9 cellular contexts compared by ENCODE assay signal in the genomic region with DNA sequence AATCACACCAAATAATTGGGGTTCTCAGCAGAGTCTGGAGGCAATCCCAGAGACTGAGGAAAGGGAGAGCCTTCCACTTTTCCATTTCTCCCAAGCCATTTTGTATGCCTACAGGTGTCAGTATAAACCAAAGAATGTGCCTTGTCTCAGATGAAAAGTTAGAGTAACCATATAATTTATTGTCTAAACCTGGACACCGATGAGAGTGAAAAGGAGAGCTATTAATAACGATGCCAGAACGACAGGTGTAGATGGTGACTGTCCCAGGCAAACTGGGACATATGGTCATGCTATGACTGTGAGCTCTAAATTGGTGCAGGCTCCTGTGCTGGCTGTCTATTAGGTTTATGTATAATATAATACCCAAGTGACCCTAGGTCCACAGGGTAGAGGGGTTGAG.
DNase-seq lines count a peak whose midpoint lies in the region; ATAC-seq and TF ChIP-seq lines count a peak whose summit lies in the region.
"Had no signal": no experiment of that assay in that cellular context is flagged by ENCODE, and none has a peak within 500 bp of the region (broad histone marks: within the 10 kb centered on the region; RNA-seq: fewer than 3 reads in every experiment).

No MANE protein-coding gene starts in this region.

- TF ChIP-seq CTCF in SK-N-SH (IDR thresholded peaks at IDR 0.05) (no peak; the same call in 1 of the 2 replicates), WERI-Rb-1 (IDR thresholded peaks at IDR 0.05; ENCODE audit: low read depth, low read length) (no peak), progenitor cell of endocrine pancreas (IDR thresholded peaks at IDR 0.05; ENCODE audit: unreplicated experiment) (no peak)

- no peaks in the 10 kb centered on the region for H4K20me1 ChIP-seq in SK-N-SH (ENCODE audit: insufficient read depth)

- H3K27me3 Mint-ChIP-seq in progenitor cell of endocrine pancreas: no peaks in the 10 kb centered on the region

- ATAC-seq in SK-N-SH treated with all-trans-retinoic acid at 6 μM for 48 hours (no peak), left lobe of liver (peak; percentile 79), GM18909 (IDR thresholded peaks at IDR 0.05; ENCODE audit: poor library complexity, unreplicated experiment) (no peak)

- no peaks in the 10 kb centered on the region; the same call in 1 of the 2 replicates for H3K9me3 ChIP-seq in SK-N-SH
- H3K9me3 ChIP-seq in WERI-Rb-1 (ENCODE audit: severe bottlenecking): no peaks in the 10 kb centered on the region
- peaks cover 3 to 6% of the 10 kb centered on the region in 2 donors for H3K9me3 ChIP-seq in stomach smooth muscle (ENCODE audit: control insufficient read depth in 2 of 2, low read length in 2 of 2)

- H3K4me1 ChIP-seq in SK-N-SH (ENCODE audit: control insufficient read depth in 1 of 2, insufficient read depth in 2 of 2, low read depth in 1 of 2, low read length in 1 of 2) (peaks cover 3 to 15% of the 10 kb centered on the region in 2 experiments; a peak in 2 of 4 replicates), stomach smooth muscle (ENCODE audit: control insufficient read depth, insufficient read depth, low read length) (peaks cover 37% of the 10 kb centered on the region)

- no peaks in the 10 kb centered on the region for H3K27me3 ChIP-seq in SK-N-SH (ENCODE audit: insufficient read depth)
- no peaks in the 10 kb centered on the region for H3K27me3 ChIP-seq in WERI-Rb-1 (ENCODE audit: insufficient read depth, low read depth, severe bottlenecking)
- H3K27me3 ChIP-seq in stomach smooth muscle (ENCODE audit: control insufficient read depth in 1 of 2, insufficient read depth in 2 of 2, low read length in 2 of 2): no peaks in the 10 kb centered on the region

- no peak overlapping the region for H3K27ac Mint-ChIP-seq in progenitor cell of endocrine pancreas

- 83% methylated on average over 3 of the region's 3 CpGs for WGBS in SK-N-SH (ENCODE audit: low lambda C conversion rate)

- H3K36me3 ChIP-seq in SK-N-SH (replicated peaks in 1 of 2; ENCODE audit: control insufficient read depth in 1 of 2, insufficient read depth in 2 of 2, low read length in 1 of 2) (no peaks in the 10 kb centered on the region), WERI-Rb-1 (no peaks in the 10 kb centered on the region), stomach smooth muscle (ENCODE audit: control insufficient read depth in 2 of 2, insufficient read depth in 2 of 2, low read length in 2 of 2) (no peaks in the 10 kb centered on the region)

- H3K9me2 ChIP-seq in SK-N-SH: no peaks in the 10 kb centered on the region

- no peak overlapping the region for H2AFZ ChIP-seq in SK-N-SH (ENCODE audit: low read depth)

- H3K27ac ChIP-seq in SK-N-SH (ENCODE audit: low read depth in 2 of 2, low read length in 1 of 2): no peak overlapping the region
- peak overlapping the region; percentile 74 for H3K27ac ChIP-seq in WERI-Rb-1
- peak overlapping the region; percentile 79 for H3K27ac ChIP-seq in stomach smooth muscle (ENCODE audit: low read length)

- no peak for DNase-seq in SK-N-SH
- DNase-seq in WERI-Rb-1: peak; percentile 33
- DNase-seq in left lobe of liver (ENCODE audit: low spot score): no peak
- DNase-seq in progenitor cell of endocrine pancreas (ENCODE audit: low spot score, unreplicated experiment): no peak
- DNase-seq in NCI-H1436 treated with DMSO at 0.1 percent for 48 hours (lab: John Stamatoyannopoulos, UW): no peak
- DNase-seq: stimulated activated CD4-positive, alpha-beta T cell treated with anti-CD3 and anti-CD28 coated beads, Interleukin-12 subunit alpha, Interleukin-12 subunit beta, amount 100 ng/mL, for 4 hours had no signal

- H3K4me3 Mint-ChIP-seq in progenitor cell of endocrine pancreas (ENCODE audit: low read depth): no peak overlapping the region

- no peak for TF ChIP-seq EP300 in SK-N-SH (IDR thresholded peaks at IDR 0.05; ENCODE audit: borderline replicate concordance in 1 of 2, low read depth in 1 of 2, low read length in 1 of 2)

- peaks cover 4% of the 10 kb centered on the region for H3K36me3 Mint-ChIP-seq in progenitor cell of endocrine pancreas (ENCODE audit: insufficient read depth)

- no peak overlapping the region for H3K9ac ChIP-seq in SK-N-SH
- H3K9ac ChIP-seq in stomach smooth muscle (ENCODE audit: low read length in 2 of 2): no peak overlapping the region

- POLR2A ChIA-PET in SK-N-SH (lab: Yijun Ruan, JAX): no interaction called here

- H3K4me1 Mint-ChIP-seq in progenitor cell of endocrine pancreas (ENCODE audit: low read depth): peaks cover 24% of the 10 kb centered on the region

- H3K79me2 ChIP-seq in SK-N-SH (ENCODE audit: insufficient read depth): no peaks in the 10 kb centered on the region

- CTCF ChIA-PET in SK-N-SH (lab: Yijun Ruan, JAX): interaction anchor here (1.0 kb wide), 1 partner anchor 13 kb away, joined by 3 read pairs; no protein-coding TSS in a partner anchor

- H3K4me3 ChIP-seq in SK-N-SH (ENCODE audit: low read depth in 2 of 2, low read length in 1 of 2): no peak overlapping the region
- no peak overlapping the region for H3K4me3 ChIP-seq in WERI-Rb-1 (ENCODE audit: low read depth, low read length)
- H3K4me3 ChIP-seq in stomach smooth muscle (ENCODE audit: low read length in 2 of 2): no peak overlapping the region

- no peaks in the 10 kb centered on the region for H3F3A ChIP-seq in SK-N-SH (replicated peaks; ENCODE audit: insufficient read depth)

- TF ChIP-seq RAD21 in SK-N-SH (IDR thresholded peaks at IDR 0.05; ENCODE audit: low read length): peak; percentile 23; the same call in 1 of the 2 replicates

- no peak overlapping the region for H3K4me2 ChIP-seq in SK-N-SH

- peaks cover 13% of the 10 kb centered on the region for H3K9me3 Mint-ChIP-seq in progenitor cell of endocrine pancreas (ENCODE audit: low read depth)

TF ChIP-seq in SK-N-SH, 30 proteins besides CTCF, POLR2A, EP300 and RAD21 (continues in another document):
- TF ChIP-seq, protein P1, sequence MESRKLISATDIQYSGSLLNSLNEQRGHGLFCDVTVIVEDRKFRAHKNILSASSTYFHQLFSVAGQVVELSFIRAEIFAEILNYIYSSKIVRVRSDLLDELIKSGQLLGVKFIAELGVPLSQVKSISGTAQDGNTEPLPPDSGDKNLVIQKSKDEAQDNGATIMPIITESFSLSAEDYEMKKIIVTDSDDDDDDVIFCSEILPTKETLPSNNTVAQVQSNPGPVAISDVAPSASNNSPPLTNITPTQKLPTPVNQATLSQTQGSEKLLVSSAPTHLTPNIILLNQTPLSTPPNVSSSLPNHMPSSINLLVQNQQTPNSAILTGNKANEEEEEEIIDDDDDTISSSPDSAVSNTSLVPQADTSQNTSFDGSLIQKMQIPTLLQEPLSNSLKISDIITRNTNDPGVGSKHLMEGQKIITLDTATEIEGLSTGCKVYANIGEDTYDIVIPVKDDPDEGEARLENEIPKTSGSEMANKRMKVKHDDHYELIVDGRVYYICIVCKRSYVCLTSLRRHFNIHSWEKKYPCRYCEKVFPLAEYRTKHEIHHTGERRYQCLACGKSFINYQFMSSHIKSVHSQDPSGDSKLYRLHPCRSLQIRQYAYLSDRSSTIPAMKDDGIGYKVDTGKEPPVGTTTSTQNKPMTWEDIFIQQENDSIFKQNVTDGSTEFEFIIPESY (IDR thresholded peaks at IDR 0.05; ENCODE audit: borderline replicate concordance, low read depth): no peak
- TF ChIP-seq EZH2phosphoT487 (IDR thresholded peaks at IDR 0.05; ENCODE audit: borderline replicate concordance, low read depth) (no peak), JUND (IDR thresholded peaks at IDR 0.05) (no peak), RXRA (IDR thresholded peaks at IDR 0.05; ENCODE audit: borderline replicate concordance, low read depth) (no peak), FOSL2 (IDR thresholded peaks at IDR 0.05; ENCODE audit: borderline replicate concordance, low read depth) (no peak), FOXJ3 (CRISPR knock-in tag; IDR thresholded peaks at IDR 0.05) (no peak), ELF1 (IDR thresholded peaks at IDR 0.05) (no peak), YY1 (IDR thresholded peaks at IDR 0.05; ENCODE audit: low read depth) (no peak), NFIC (IDR thresholded peaks at IDR 0.05; ENCODE audit: borderline replicate concordance) (no peak), TEAD4 (IDR thresholded peaks at IDR 0.05; ENCODE audit: borderline replicate concordance, insufficient read depth) (no peak)

TF ChIP-seq in SK-N-SH treated with all-trans-retinoic acid at 6 μM for 48 hours, 23 proteins besides CTCF, POLR2A, EP300 and RAD21 (continues in another document):
- no peak for TF ChIP-seq ARNTL (CRISPR knock-in tag; IDR thresholded peaks at IDR 0.05; ENCODE audit: borderline replicate concordance, low read depth)
- TF ChIP-seq, protein P2, sequence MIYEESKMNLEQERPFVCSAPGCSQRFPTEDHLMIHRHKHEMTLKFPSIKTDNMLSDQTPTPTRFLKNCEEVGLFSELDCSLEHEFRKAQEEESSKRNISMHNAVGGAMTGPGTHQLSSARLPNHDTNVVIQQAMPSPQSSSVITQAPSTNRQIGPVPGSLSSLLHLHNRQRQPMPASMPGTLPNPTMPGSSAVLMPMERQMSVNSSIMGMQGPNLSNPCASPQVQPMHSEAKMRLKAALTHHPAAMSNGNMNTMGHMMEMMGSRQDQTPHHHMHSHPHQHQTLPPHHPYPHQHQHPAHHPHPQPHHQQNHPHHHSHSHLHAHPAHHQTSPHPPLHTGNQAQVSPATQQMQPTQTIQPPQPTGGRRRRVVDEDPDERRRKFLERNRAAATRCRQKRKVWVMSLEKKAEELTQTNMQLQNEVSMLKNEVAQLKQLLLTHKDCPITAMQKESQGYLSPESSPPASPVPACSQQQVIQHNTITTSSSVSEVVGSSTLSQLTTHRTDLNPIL (CRISPR knock-in tag; IDR thresholded peaks at IDR 0.05; ENCODE audit: low read depth): no peak
- no peak for TF ChIP-seq GLIS3 (CRISPR knock-in tag; IDR thresholded peaks at IDR 0.05)

Comparison
In these comparisons a context has a peak if more than half of its experiments do, and no peak if none do; other contexts are left out.
1. H3K27ac ChIP-seq: peak in WERI-Rb-1 (single experiment) and stomach smooth muscle (single experiment); none in SK-N-SH (0 of 2).